8 cellular contexts compared by ENCODE assay signal in genomic region chr1:2044510-2045319, GRCh38. TPM values are rescaled to one million over a fixed set of nuclear protein-coding genes. Genes with fewer than 3 reads are reported as not detected.
DNase-seq lines count a peak whose midpoint lies in the region; ATAC-seq, FAIRE-seq and TF ChIP-seq lines count a peak whose summit lies in the region.

No MANE protein-coding gene starts in this region.

- H3K27me3 ChIP-seq in MG63, result peaks cover 3% of the 10 kb centered on the region; the same call in 1 of the 2 replicates

- H3K9ac ChIP-seq in kidney (ENCODE audit: low read length in 2 of 2), result no peak overlapping the region

- intact Hi-C loops in kidney (cut with DNase I), result loop anchor here (10.0 kb wide), 1 partner anchor 90 kb away; no protein-coding TSS in a partner anchor

- H3K27ac ChIP-seq in kidney (ENCODE audit: low read depth in 2 of 2, low read length in 2 of 2), result no peak overlapping the region

- FAIRE-seq in kidney (lab: Jason Lieb, UNC), result no peak

- H3K9me3 ChIP-seq in MG63 (no peaks in the 10 kb centered on the region), kidney (ENCODE audit: control insufficient read depth in 1 of 2, low read length in 2 of 2) (no peaks in the 10 kb centered on the region)

- H3K36me3 ChIP-seq in MG63 (no peaks in the 10 kb centered on the region), kidney (ENCODE audit: control insufficient read depth in 1 of 2, insufficient read depth in 2 of 2, low read length in 2 of 2) (no peaks in the 10 kb centered on the region)

- ATAC-seq in activated CD4-positive, CD25-positive, alpha-beta regulatory T cell treated with anti-CD3 and anti-CD28 coated beads, Interleukin-2, amount 50 U/mL, for 24 hours, result peak; percentile 76 to 79
- no peak for ATAC-seq in GM21737 (IDR thresholded peaks at IDR 0.05; ENCODE audit: unreplicated experiment)
- no peak for ATAC-seq in GM19395 (IDR thresholded peaks at IDR 0.05; ENCODE audit: unreplicated experiment)

- H3K4me3 ChIP-seq in MG63, result peak overlapping the region; percentile 22; the same call in 1 of the 2 replicates
- no peak overlapping the region for H3K4me3 ChIP-seq in cardiac fibroblast (replicated peaks in 1 of 2; ENCODE audit: low read depth in 2 of 2, low read length in 2 of 2)
- H3K4me3 ChIP-seq in kidney (ENCODE audit: low read length in 2 of 2), result no peak overlapping the region

- H3K4me1 ChIP-seq in kidney (ENCODE audit: control insufficient read depth in 1 of 2, insufficient read depth in 1 of 2, low read depth in 1 of 2, low read length in 2 of 2), result peaks cover 5 to 18% of the 10 kb centered on the region in 2 donors

- peak; percentile 22 for DNase-seq in GM04504 (ENCODE audit: low read depth)
- peak; percentile 64 for DNase-seq in MG63
- DNase-seq in cardiac fibroblast (ENCODE audit: low read depth in 2 of 2), result peak; percentile 44 to 56
- DNase-seq in kidney, result peak; percentile 89
- DNase-seq in stimulated activated CD4-positive, alpha-beta T cell treated with anti-CD3 and anti-CD28 coated beads, Interleukin-1b, Interleukin-23, amount 100 ng/mL, for 4 hours (ENCODE audit: low read depth in 2 of 2), result peak; percentile 82 to 83

- peak; percentile 40 for TF ChIP-seq CTCF in cardiac fibroblast (IDR thresholded peaks at IDR 0.05; ENCODE audit: low read depth, low read length)
- peak; percentile 94 for TF ChIP-seq CTCF in kidney (IDR thresholded peaks at IDR 0.05; ENCODE audit: borderline replicate concordance, extremely low read depth, insufficient read depth)

RNA-seq across cellular contexts. Expression of gene PRKCZ, which starts 5.5 kb away (rescaled TPM):
- 5.3 and 12.2 TPM in 2 replicates for total RNA-seq in MG63 (2014; rRNA removed; shearing (Covaris generic); ENCODE audit: low replicate concordance)
- total RNA-seq in kidney, result 24.7 TPM
- 42.4 TPM for polyA plus RNA-seq in kidney (ENCODE audit: insufficient read depth, low read depth, low replicate concordance)

RNA-seq across cellular contexts. Expression of gene GABRD, which starts 25.6 kb away (rescaled TPM):
- total RNA-seq in MG63 (2014; rRNA removed; shearing (Covaris generic); ENCODE audit: low replicate concordance), result not detected in 2 replicates
- 0.63 TPM for total RNA-seq in kidney
- 1.1 TPM for polyA plus RNA-seq in kidney (ENCODE audit: insufficient read depth, low read depth, low replicate concordance)

RNA-seq across cellular contexts. Expression of gene CFAP74, which starts 41.1 kb away (rescaled TPM):
- total RNA-seq in MG63 (2014; rRNA removed; shearing (Covaris generic); ENCODE audit: low replicate concordance), result 0.20 TPM in 1 of 2 replicates, not detected in the other
- not detected for total RNA-seq in kidney
- not detected for polyA plus RNA-seq in kidney (ENCODE audit: insufficient read depth, low read depth, low replicate concordance)

Comparison
In these comparisons a context has a peak if more than half of its experiments do, and no peak if none do; other contexts are left out.
1. DNase-seq: peak in every context shown above with its lines; median percentile 89 in kidney; 82 in stimulated activated CD4-positive, alpha-beta T cell treated with anti-CD3 and anti-CD28 coated beads, Interleukin-1b, Interleukin-23, amount 100 ng/mL, for 4 hours; 64 in MG63; 50 in cardiac fibroblast; 22 in GM04504.
2. ATAC-seq: peak in activated CD4-positive, CD25-positive, alpha-beta regulatory T cell treated with anti-CD3 and anti-CD28 coated beads, Interleukin-2, amount 50 U/mL, for 24 hours (2 of 2); none in GM21737 (single experiment) and GM19395 (single experiment).